Comparison of ENCODE assay signal across 1 cellular context in the genomic region with DNA sequence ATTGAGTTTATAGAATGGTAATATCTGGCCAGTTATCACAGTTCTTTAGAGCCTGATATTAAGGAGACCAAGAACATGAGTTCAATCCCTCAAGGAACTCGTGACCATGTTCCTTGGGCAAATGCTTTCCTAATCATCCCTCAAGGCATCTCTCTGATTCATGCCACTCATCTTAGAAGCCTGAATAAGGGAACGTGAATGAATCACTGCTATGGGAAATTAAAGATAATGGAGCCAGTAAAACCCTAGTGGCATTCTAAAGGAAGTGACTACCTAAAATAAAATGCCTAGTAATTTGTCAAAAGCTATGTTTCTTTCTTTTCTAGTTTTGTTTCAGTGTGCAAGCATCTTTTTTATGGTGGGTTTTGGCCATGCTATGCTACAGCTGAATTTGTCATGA.
TF ChIP-seq lines count a peak whose summit lies in the region.

No MANE protein-coding gene starts in this region.

TF ChIP-seq in H1, 55 proteins besides CTCF, POLR2A, EP300 and RAD21:
- TF ChIP-seq, protein P1, sequence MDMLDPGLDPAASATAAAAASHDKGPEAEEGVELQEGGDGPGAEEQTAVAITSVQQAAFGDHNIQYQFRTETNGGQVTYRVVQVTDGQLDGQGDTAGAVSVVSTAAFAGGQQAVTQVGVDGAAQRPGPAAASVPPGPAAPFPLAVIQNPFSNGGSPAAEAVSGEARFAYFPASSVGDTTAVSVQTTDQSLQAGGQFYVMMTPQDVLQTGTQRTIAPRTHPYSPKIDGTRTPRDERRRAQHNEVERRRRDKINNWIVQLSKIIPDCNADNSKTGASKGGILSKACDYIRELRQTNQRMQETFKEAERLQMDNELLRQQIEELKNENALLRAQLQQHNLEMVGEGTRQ (IDR thresholded peaks at IDR 0.05; ENCODE audit: low read length): no peak
- TF ChIP-seq TAF7 (optimal IDR thresholded peaks at IDR 0.05; ENCODE audit: borderline replicate concordance, low read depth, low read length) (no peak), JUND (IDR thresholded peaks at IDR 0.05; ENCODE audit: low read length) (no peak), JUN (IDR thresholded peaks at IDR 0.05; ENCODE audit: low read depth, low read length) (no peak), BACH1 (IDR thresholded peaks at IDR 0.05; ENCODE audit: low read length) (no peak), YY1 (IDR thresholded peaks at IDR 0.05; ENCODE audit: low read depth, low read length) (no peak), BRCA1 (IDR thresholded peaks at IDR 0.05; ENCODE audit: low read depth, low read length) (no peak), SP1 (IDR thresholded peaks at IDR 0.05; ENCODE audit: low read depth, low read length) (no peak), SP4 (IDR thresholded peaks at IDR 0.05; ENCODE audit: low read length) (no peak), PHF8 (conservative IDR thresholded peaks at IDR 0.05; ENCODE audit: low read depth, low read length) (no peak), TAF1 (IDR thresholded peaks at IDR 0.05; ENCODE audit: low read depth, low read length) (no peak), GABPA (IDR thresholded peaks at IDR 0.05; ENCODE audit: borderline replicate concordance, insufficient read depth, low read length) (no peak), EGR1 (IDR thresholded peaks at IDR 0.05; ENCODE audit: borderline replicate concordance, low read depth, low read length) (no peak), KDM1A (IDR thresholded peaks at IDR 0.05; ENCODE audit: borderline replicate concordance, low read length) (no peak), KDM5A (IDR thresholded peaks at IDR 0.05; ENCODE audit: low read length) (no peak), RFX5 (IDR thresholded peaks at IDR 0.05; ENCODE audit: borderline replicate concordance, low read depth, low read length) (no peak), NRF1 (IDR thresholded peaks at IDR 0.05; ENCODE audit: low read depth, low read length) (no peak), TEAD4 (IDR thresholded peaks at IDR 0.05; ENCODE audit: low read depth, low read length) (no peak)
- TF ChIP-seq, protein P2, sequence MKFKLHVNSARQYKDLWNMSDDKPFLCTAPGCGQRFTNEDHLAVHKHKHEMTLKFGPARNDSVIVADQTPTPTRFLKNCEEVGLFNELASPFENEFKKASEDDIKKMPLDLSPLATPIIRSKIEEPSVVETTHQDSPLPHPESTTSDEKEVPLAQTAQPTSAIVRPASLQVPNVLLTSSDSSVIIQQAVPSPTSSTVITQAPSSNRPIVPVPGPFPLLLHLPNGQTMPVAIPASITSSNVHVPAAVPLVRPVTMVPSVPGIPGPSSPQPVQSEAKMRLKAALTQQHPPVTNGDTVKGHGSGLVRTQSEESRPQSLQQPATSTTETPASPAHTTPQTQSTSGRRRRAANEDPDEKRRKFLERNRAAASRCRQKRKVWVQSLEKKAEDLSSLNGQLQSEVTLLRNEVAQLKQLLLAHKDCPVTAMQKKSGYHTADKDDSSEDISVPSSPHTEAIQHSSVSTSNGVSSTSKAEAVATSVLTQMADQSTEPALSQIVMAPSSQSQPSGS (IDR thresholded peaks at IDR 0.05; ENCODE audit: low read length): no peak
TF ChIP-seq in H1: peak in this region for 0.
